1 cellular context compared by ENCODE assay signal in the genomic region with DNA sequence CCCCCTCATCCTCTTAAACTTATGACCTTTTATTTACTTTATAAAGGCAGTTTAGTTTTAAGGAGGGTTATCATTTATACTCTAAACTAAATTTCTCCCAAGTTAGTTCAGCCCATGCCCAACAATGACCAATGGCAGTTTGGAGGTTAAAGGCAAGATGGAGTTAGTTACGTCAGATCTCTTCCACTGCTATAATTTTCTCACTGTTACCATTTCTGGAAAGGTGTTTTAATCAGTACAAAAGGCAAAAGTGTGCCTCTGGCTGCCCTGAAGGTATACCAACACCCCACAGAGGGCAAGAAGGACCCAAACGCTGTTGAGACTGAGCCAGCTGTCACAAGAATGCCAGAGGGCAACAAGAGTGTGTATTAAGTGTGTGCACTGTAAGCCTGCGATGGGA.
TF ChIP-seq lines count a peak whose summit lies in the region.

No MANE protein-coding gene starts in this region.

TF ChIP-seq in K562, 482 proteins besides CTCF, POLR2A, EP300 and RAD21 (continued from another document and continues in another):
- TF ChIP-seq CEBPZ (IDR thresholded peaks at IDR 0.05; ENCODE audit: borderline replicate concordance, low read depth, low read length) (no peak), PHTF2 (CRISPR knock-in tag; IDR thresholded peaks at IDR 0.05) (no peak), FOXO4 (CRISPR knock-in tag; IDR thresholded peaks at IDR 0.05) (peak; percentile 89; the same call in 1 of the 2 replicates), ZNF263 (CRISPR knock-in tag; IDR thresholded peaks at IDR 0.05; ENCODE audit: borderline replicate concordance) (no peak), ZNF511 (CRISPR knock-in tag; IDR thresholded peaks at IDR 0.05) (no peak), HDAC2 (IDR thresholded peaks at IDR 0.05) (no peak), ZNF583 (CRISPR knock-in tag; IDR thresholded peaks at IDR 0.05) (peak; percentile 97), KLF10 (CRISPR knock-in tag; IDR thresholded peaks at IDR 0.05) (0 out of 2 replicates have a peak, but pooled peaks have one; percentile 42), TCF15 (CRISPR knock-in tag; IDR thresholded peaks at IDR 0.05) (peak; percentile 96), ZNF134 (CRISPR knock-in tag; conservative IDR thresholded peaks at IDR 0.05) (peak; percentile 64), BACH1 (tag; IDR thresholded peaks at IDR 0.05) (no peak), HNRNPL (IDR thresholded peaks at IDR 0.05; ENCODE audit: low read depth, low read length) (no peak), DACH1 (IDR thresholded peaks at IDR 0.05; ENCODE audit: partially characterized antibody) (no peak), DMBX1 (CRISPR knock-in tag; IDR thresholded peaks at IDR 0.05; ENCODE audit: borderline replicate concordance) (peak; percentile 99), ZBTB17 (CRISPR knock-in tag; IDR thresholded peaks at IDR 0.05) (peak; percentile 94), GABPB2 (CRISPR knock-in tag; conservative IDR thresholded peaks at IDR 0.05) (no peak), ZNF24 (IDR thresholded peaks at IDR 0.05) (no peak), TFE3 (CRISPR knock-in tag; IDR thresholded peaks at IDR 0.05) (peak; percentile 61), SMAD2 (IDR thresholded peaks at IDR 0.05; ENCODE audit: low read depth, low read length) (no peak), REST (CRISPR knock-in tag; IDR thresholded peaks at IDR 0.05; ENCODE audit: low read depth) (peak; percentile 73), ZNF41 (CRISPR knock-in tag; conservative IDR thresholded peaks at IDR 0.05) (peak; percentile 88), ZNF212 (CRISPR knock-in tag; IDR thresholded peaks at IDR 0.05) (peak; percentile 86), ZHX1 (conservative IDR thresholded peaks at IDR 0.05; ENCODE audit: low read length) (no peak), ZNF584 (CRISPR knock-in tag; IDR thresholded peaks at IDR 0.05; ENCODE audit: low read depth) (peak; percentile 75), PML (IDR thresholded peaks at IDR 0.05; ENCODE audit: low read length) (no peak)
- TF ChIP-seq, protein P1, sequence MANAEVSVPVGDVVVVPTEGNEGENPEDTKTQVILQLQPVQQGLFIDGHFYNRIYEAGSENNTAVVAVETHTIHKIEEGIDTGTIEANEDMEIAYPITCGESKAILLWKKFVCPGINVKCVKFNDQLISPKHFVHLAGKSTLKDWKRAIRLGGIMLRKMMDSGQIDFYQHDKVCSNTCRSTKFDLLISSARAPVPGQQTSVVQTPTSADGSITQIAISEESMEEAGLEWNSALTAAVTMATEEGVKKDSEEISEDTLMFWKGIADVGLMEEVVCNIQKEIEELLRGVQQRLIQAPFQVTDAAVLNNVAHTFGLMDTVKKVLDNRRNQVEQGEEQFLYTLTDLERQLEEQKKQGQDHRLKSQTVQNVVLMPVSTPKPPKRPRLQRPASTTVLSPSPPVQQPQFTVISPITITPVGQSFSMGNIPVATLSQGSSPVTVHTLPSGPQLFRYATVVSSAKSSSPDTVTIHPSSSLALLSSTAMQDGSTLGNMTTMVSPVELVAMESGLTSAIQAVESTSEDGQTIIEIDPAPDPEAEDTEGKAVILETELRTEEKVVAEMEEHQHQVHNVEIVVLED (CRISPR knock-in tag; IDR thresholded peaks at IDR 0.05), result peak; percentile 64
- TF ChIP-seq, protein P2, sequence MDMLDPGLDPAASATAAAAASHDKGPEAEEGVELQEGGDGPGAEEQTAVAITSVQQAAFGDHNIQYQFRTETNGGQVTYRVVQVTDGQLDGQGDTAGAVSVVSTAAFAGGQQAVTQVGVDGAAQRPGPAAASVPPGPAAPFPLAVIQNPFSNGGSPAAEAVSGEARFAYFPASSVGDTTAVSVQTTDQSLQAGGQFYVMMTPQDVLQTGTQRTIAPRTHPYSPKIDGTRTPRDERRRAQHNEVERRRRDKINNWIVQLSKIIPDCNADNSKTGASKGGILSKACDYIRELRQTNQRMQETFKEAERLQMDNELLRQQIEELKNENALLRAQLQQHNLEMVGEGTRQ (CRISPR knock-in tag; IDR thresholded peaks at IDR 0.05), result no peak
- TF ChIP-seq, protein P3, sequence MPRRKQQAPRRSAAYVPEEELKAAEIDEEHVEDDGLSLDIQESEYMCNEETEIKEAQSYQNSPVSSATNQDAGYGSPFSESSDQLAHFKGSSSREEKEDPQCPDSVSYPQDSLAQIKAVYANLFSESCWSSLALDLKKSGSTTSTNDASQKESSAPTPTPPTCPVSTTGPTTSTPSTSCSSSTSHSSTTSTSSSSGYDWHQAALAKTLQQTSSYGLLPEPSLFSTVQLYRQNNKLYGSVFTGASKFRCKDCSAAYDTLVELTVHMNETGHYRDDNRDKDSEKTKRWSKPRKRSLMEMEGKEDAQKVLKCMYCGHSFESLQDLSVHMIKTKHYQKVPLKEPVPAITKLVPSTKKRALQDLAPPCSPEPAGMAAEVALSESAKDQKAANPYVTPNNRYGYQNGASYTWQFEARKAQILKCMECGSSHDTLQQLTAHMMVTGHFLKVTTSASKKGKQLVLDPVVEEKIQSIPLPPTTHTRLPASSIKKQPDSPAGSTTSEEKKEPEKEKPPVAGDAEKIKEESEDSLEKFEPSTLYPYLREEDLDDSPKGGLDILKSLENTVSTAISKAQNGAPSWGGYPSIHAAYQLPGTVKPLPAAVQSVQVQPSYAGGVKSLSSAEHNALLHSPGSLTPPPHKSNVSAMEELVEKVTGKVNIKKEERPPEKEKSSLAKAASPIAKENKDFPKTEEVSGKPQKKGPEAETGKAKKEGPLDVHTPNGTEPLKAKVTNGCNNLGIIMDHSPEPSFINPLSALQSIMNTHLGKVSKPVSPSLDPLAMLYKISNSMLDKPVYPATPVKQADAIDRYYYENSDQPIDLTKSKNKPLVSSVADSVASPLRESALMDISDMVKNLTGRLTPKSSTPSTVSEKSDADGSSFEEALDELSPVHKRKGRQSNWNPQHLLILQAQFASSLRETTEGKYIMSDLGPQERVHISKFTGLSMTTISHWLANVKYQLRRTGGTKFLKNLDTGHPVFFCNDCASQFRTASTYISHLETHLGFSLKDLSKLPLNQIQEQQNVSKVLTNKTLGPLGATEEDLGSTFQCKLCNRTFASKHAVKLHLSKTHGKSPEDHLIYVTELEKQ (CRISPR knock-in tag; IDR thresholded peaks at IDR 0.05), result peak; percentile 91
- TF ChIP-seq, protein P4, sequence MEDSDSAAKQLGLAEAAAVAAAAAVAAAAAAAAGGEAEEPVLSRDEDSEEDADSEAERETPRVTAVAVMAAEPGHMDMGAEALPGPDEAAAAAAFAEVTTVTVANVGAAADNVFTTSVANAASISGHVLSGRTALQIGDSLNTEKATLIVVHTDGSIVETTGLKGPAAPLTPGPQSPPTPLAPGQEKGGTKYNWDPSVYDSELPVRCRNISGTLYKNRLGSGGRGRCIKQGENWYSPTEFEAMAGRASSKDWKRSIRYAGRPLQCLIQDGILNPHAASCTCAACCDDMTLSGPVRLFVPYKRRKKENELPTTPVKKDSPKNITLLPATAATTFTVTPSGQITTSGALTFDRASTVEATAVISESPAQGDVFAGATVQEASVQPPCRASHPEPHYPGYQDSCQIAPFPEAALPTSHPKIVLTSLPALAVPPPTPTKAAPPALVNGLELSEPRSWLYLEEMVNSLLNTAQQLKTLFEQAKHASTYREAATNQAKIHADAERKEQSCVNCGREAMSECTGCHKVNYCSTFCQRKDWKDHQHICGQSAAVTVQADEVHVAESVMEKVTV (CRISPR knock-in tag; IDR thresholded peaks at IDR 0.05), result peak; percentile 28; the same call in 1 of the 2 replicates
